ENCODE assay signal across 33 cellular contexts in the genomic region with DNA sequence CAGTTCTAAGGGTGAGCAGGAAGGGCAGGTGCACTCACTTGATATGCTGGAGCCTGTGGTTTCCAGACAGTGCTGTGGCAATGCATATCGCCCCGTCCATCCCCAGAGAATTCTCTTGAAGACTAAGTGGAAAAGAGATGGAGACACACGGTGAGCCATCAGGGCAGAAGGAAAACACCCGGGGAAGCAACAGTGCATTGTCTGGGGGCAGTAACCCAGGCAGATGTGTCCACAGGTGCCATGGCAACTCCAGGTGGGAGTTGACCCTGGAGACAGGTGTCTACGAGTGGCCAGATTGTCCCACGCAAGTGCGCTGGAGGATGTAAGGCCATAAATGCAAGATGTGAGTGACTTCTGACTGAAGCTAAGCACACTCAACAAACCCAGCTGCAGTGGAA. TPM values are rescaled to one million over a fixed set of nuclear protein-coding genes. Genes with fewer than 3 reads are reported as not detected.
DNase-seq lines count a peak whose midpoint lies in the region; ATAC-seq and FAIRE-seq lines count a peak whose summit lies in the region.
"Had no signal": no experiment of that assay in that cellular context is flagged by ENCODE, and none has a peak within 500 bp of the region (broad histone marks: within the 10 kb centered on the region; RNA-seq: fewer than 3 reads in every experiment).

No MANE protein-coding gene starts in this region.

- 75 to 93% (median 89%) methylated on average over 7 of the region's 7 CpGs for WGBS in small intestine, 3 donors

- no peak for FAIRE-seq in small intestine (lab: Jason Lieb, UNC)
- FAIRE-seq: A549, islet of Langerhans had no signal

- no peak for DNase-seq in activated T-cell treated with anti-CD3 and anti-CD28 coated beads, Interleukin-2, amount 50 U/mL, for 24 hours
- no peak for DNase-seq in activated T-cell treated with anti-CD3 and anti-CD28 coated beads, Interleukin-2, amount 50 U/mL, for 1 hour
- DNase-seq in NCI-H146 (lab: John Stamatoyannopoulos, UW) = peak; percentile 70
- DNase-seq in stimulated activated effector memory CD8-positive, alpha-beta T cell treated with anti-CD3 and anti-CD28 coated beads, Interleukin-12 subunit alpha, Interleukin-12 subunit beta, amount 100 ng/mL, for 72 hours (ENCODE audit: low spot score in 2 of 2) = no peak
- no peak for DNase-seq in small intestine
- no peak for DNase-seq in left ventricle myocardium superior
- no peak for DNase-seq in stimulated activated CD4-positive, alpha-beta T cell treated with anti-CD3 and anti-CD28 coated beads, Interleukin-2, amount 100 ng/mL, for 48 hours
- DNase-seq: activated CD4-positive, alpha-beta T cell treated with anti-CD3 and anti-CD28 coated beads for 4 hours; activated CD8-positive, alpha-beta T cell treated with anti-CD3 and anti-CD28 coated beads, Interleukin-2, amount 10 ng/mL, durations not matched to agents 7 days and 5 days; activated naive CD8-positive, alpha-beta T cell treated with anti-CD3 and anti-CD28 coated beads, Interleukin-2, amount 50 U/mL, for 24 hours; CD8-positive, alpha-beta memory T cell; esophagus squamous epithelium; foreskin keratinocyte; head of caudate nucleus; left ventricle myocardium inferior; NCI-H2029 treated with DMSO at 0.1 percent for 48 hours; posterior cingulate gyrus; RPMI8226; SJCRH30; stimulated activated naive CD8-positive, alpha-beta T cell treated with anti-CD3 and anti-CD28 coated beads, Interleukin-15, Interleukin-2, amounts not matched to agents 100 U/mL and 50 U/mL, for 24 hours; SW 1271; T-helper 9 cell; uterus had no signal

- intact Hi-C loops in left ventricle myocardium superior (cut with micrococcal nuclease) = no loop called here

- H3K27me3 Mint-ChIP-seq in activated T-cell treated with anti-CD3 and anti-CD28 coated beads, Interleukin-2, amount 50 U/mL, for 24 hours = no peaks in the 10 kb centered on the region
- no peaks in the 10 kb centered on the region for H3K27me3 Mint-ChIP-seq in activated T-helper 17 cell treated with anti-CD3 and anti-CD28 coated beads, Interleukin-2, amount 50 U/mL, for 72 hours
- H3K27me3 Mint-ChIP-seq: activated naive CD8-positive, alpha-beta T cell treated with anti-CD3 and anti-CD28 coated beads, Interleukin-2, amount 50 U/mL, for 24 hours; CD8-positive, alpha-beta memory T cell; dendritic cell treated with granulocyte-macrophage colony-stimulating factor and Interleukin-4, amounts not matched to agents 40 ng/mL and 50 ng/mL, for 4 days; IgD-negative memory B cell had no signal

- no peak overlapping the region for H3K4me3 ChIP-seq in small intestine (ENCODE audit: low read depth in 1 of 2, low read length in 2 of 2)
- H3K4me3 ChIP-seq: A549, esophagus squamous epithelium, left ventricle myocardium inferior, right atrium auricular region, SJCRH30, smooth muscle cell, uterus had no signal

- H3K27ac ChIP-seq in small intestine (ENCODE audit: low read depth in 1 of 2, low read length in 1 of 2) = no peak overlapping the region
- H3K27ac ChIP-seq: A549, esophagus squamous epithelium, foreskin keratinocyte, left ventricle myocardium inferior, neutrophil, right atrium auricular region, SJCRH30, uterus, VCaP had no signal

- ATAC-seq in activated T-helper 17 cell treated with anti-CD3 and anti-CD28 coated beads, Interleukin-2, amount 50 U/mL, for 72 hours (replicated peaks) = no peak
- ATAC-seq in stimulated activated effector memory CD8-positive, alpha-beta T cell treated with anti-CD3 and anti-CD28 coated beads, Interleukin-12 subunit alpha, Interleukin-12 subunit beta, amount 100 ng/mL, for 72 hours = no peak
- ATAC-seq in left ventricle myocardium superior = no peak
- ATAC-seq: activated CD8-positive, alpha-beta T cell treated with anti-CD3 and anti-CD28 coated beads, Interleukin-2, amount 10 ng/mL, durations not matched to agents 7 days and 5 days; activated naive CD8-positive, alpha-beta T cell treated with anti-CD3 and anti-CD28 coated beads, Interleukin-2, amount 50 U/mL, for 24 hours; foreskin keratinocyte; stimulated activated naive CD8-positive, alpha-beta T cell treated with anti-CD3 and anti-CD28 coated beads, Interleukin-15, Interleukin-2, amounts not matched to agents 100 U/mL and 50 U/mL, for 24 hours had no signal

- H3K36me3 Mint-ChIP-seq in activated T-cell treated with anti-CD3 and anti-CD28 coated beads, Interleukin-2, amount 50 U/mL, for 24 hours (ENCODE audit: low read depth) = peaks cover 71% of the 10 kb centered on the region
- H3K36me3 Mint-ChIP-seq in activated T-helper 17 cell treated with anti-CD3 and anti-CD28 coated beads, Interleukin-2, amount 50 U/mL, for 72 hours (ENCODE audit: low read depth) = peaks cover 69% of the 10 kb centered on the region
- peaks cover 57% of the 10 kb centered on the region for H3K36me3 Mint-ChIP-seq in stimulated activated effector memory CD8-positive, alpha-beta T cell treated with anti-CD3 and anti-CD28 coated beads, Interleukin-12 subunit alpha, Interleukin-12 subunit beta, amount 100 ng/mL, for 72 hours

- H3K4me3 Mint-ChIP-seq in activated T-cell treated with anti-CD3 and anti-CD28 coated beads, Interleukin-2, amount 50 U/mL, for 24 hours = no peak overlapping the region
- no peak overlapping the region for H3K4me3 Mint-ChIP-seq in activated T-helper 17 cell treated with anti-CD3 and anti-CD28 coated beads, Interleukin-2, amount 50 U/mL, for 72 hours
- H3K4me3 Mint-ChIP-seq in stimulated activated effector memory CD8-positive, alpha-beta T cell treated with anti-CD3 and anti-CD28 coated beads, Interleukin-12 subunit alpha, Interleukin-12 subunit beta, amount 100 ng/mL, for 72 hours = no peak overlapping the region
- H3K4me3 Mint-ChIP-seq: activated CD8-positive, alpha-beta T cell treated with anti-CD3 and anti-CD28 coated beads, Interleukin-2, amount 10 ng/mL, durations not matched to agents 7 days and 5 days; activated naive CD8-positive, alpha-beta T cell treated with anti-CD3 and anti-CD28 coated beads, Interleukin-2, amount 50 U/mL, for 24 hours; CD8-positive, alpha-beta memory T cell; dendritic cell treated with granulocyte-macrophage colony-stimulating factor and Interleukin-4, amounts not matched to agents 40 ng/mL and 50 ng/mL, for 4 days; IgD-negative memory B cell had no signal

- H3K9me3 ChIP-seq in small intestine (ENCODE audit: control insufficient read depth, low read depth) = no peaks in the 10 kb centered on the region
- H3K9me3 ChIP-seq: A549, esophagus squamous epithelium, left ventricle myocardium inferior, neutrophil, right atrium auricular region, SJCRH30, uterus had no signal

- no peaks in the 10 kb centered on the region for H3K27me3 ChIP-seq in small intestine (ENCODE audit: control insufficient read depth in 2 of 2, insufficient read depth in 2 of 2, low read length in 2 of 2)
- H3K27me3 ChIP-seq: esophagus squamous epithelium, foreskin keratinocyte, neutrophil, right atrium auricular region, SJCRH30, uterus had no signal

- H3K4me1 Mint-ChIP-seq in activated T-cell treated with anti-CD3 and anti-CD28 coated beads, Interleukin-2, amount 50 U/mL, for 24 hours (ENCODE audit: low read depth) = no peaks in the 10 kb centered on the region
- H3K4me1 Mint-ChIP-seq in activated T-helper 17 cell treated with anti-CD3 and anti-CD28 coated beads, Interleukin-2, amount 50 U/mL, for 72 hours = no peaks in the 10 kb centered on the region
- peaks cover 3% of the 10 kb centered on the region for H3K4me1 Mint-ChIP-seq in stimulated activated effector memory CD8-positive, alpha-beta T cell treated with anti-CD3 and anti-CD28 coated beads, Interleukin-12 subunit alpha, Interleukin-12 subunit beta, amount 100 ng/mL, for 72 hours
- H3K4me1 Mint-ChIP-seq: activated naive CD8-positive, alpha-beta T cell treated with anti-CD3 and anti-CD28 coated beads, Interleukin-2, amount 50 U/mL, for 24 hours had no signal

- no peaks in the 10 kb centered on the region for H3K9me3 Mint-ChIP-seq in activated T-cell treated with anti-CD3 and anti-CD28 coated beads, Interleukin-2, amount 50 U/mL, for 24 hours
- no peaks in the 10 kb centered on the region for H3K9me3 Mint-ChIP-seq in activated T-helper 17 cell treated with anti-CD3 and anti-CD28 coated beads, Interleukin-2, amount 50 U/mL, for 72 hours
- no peaks in the 10 kb centered on the region for H3K9me3 Mint-ChIP-seq in stimulated activated effector memory CD8-positive, alpha-beta T cell treated with anti-CD3 and anti-CD28 coated beads, Interleukin-12 subunit alpha, Interleukin-12 subunit beta, amount 100 ng/mL, for 72 hours
- H3K9me3 Mint-ChIP-seq: activated naive CD8-positive, alpha-beta T cell treated with anti-CD3 and anti-CD28 coated beads, Interleukin-2, amount 50 U/mL, for 24 hours; CD8-positive, alpha-beta memory T cell; dendritic cell treated with granulocyte-macrophage colony-stimulating factor and Interleukin-4, amounts not matched to agents 40 ng/mL and 50 ng/mL, for 4 days; IgD-negative memory B cell had no signal

- H3K36me3 ChIP-seq in small intestine (ENCODE audit: control insufficient read depth in 2 of 2, insufficient read depth in 2 of 2, low read length in 2 of 2) = no peaks in the 10 kb centered on the region
- H3K36me3 ChIP-seq: neutrophil, SJCRH30, uterus had no signal

- peak overlapping the region; percentile 68 for H3K27ac Mint-ChIP-seq in activated T-cell treated with anti-CD3 and anti-CD28 coated beads, Interleukin-2, amount 50 U/mL, for 24 hours
- peak overlapping the region; percentile 36 for H3K27ac Mint-ChIP-seq in activated T-helper 17 cell treated with anti-CD3 and anti-CD28 coated beads, Interleukin-2, amount 50 U/mL, for 72 hours
- H3K27ac Mint-ChIP-seq in stimulated activated effector memory CD8-positive, alpha-beta T cell treated with anti-CD3 and anti-CD28 coated beads, Interleukin-12 subunit alpha, Interleukin-12 subunit beta, amount 100 ng/mL, for 72 hours = peak overlapping the region; percentile 74
- H3K27ac Mint-ChIP-seq: activated CD8-positive, alpha-beta T cell treated with anti-CD3 and anti-CD28 coated beads, Interleukin-2, amount 10 ng/mL, durations not matched to agents 7 days and 5 days; activated naive CD8-positive, alpha-beta T cell treated with anti-CD3 and anti-CD28 coated beads, Interleukin-2, amount 50 U/mL, for 24 hours; dendritic cell treated with granulocyte-macrophage colony-stimulating factor and Interleukin-4, amounts not matched to agents 40 ng/mL and 50 ng/mL, for 4 days; IgD-negative memory B cell had no signal

- no peaks in the 10 kb centered on the region for H3K4me1 ChIP-seq in small intestine (ENCODE audit: control insufficient read depth in 2 of 2, insufficient read depth in 1 of 2, low read depth in 1 of 2, low read length in 1 of 2)
- H3K4me1 ChIP-seq: A549, foreskin keratinocyte, SJCRH30, uterus had no signal

RNA-seq across cellular contexts. Expression of a gene that starts 35.1 kb away (rescaled TPM):
- total RNA-seq in activated T-helper 17 cell treated with anti-CD3 and anti-CD28 coated beads, Interleukin-2, amount 50 U/mL, for 72 hours = 10 to 100 TPM; 36.8 to 49.1 TPM
- polyA plus RNA-seq in small intestine = 1 to 10 TPM in 1 of 3 donors, under 1 TPM in 2; 0.67 to 1.1 (median 0.82) TPM
- 1.1 TPM for total RNA-seq in left ventricle myocardium superior
- total RNA-seq: foreskin keratinocyte, smooth muscle cell had no signal
- polyA plus RNA-seq: foreskin keratinocyte had no signal

RNA-seq across cellular contexts. Expression of a gene that starts 41.3 kb away (rescaled TPM):
- total RNA-seq in activated T-helper 17 cell treated with anti-CD3 and anti-CD28 coated beads, Interleukin-2, amount 50 U/mL, for 72 hours = 10 to 100 TPM; 14.9 to 15.7 TPM
- polyA plus RNA-seq in small intestine = 10 to 100 TPM in 1 of 3 donors, 1 to 10 TPM in 2; 3.6 to 10.6 (median 4.6) TPM
- 13.1 TPM for total RNA-seq in left ventricle myocardium superior

RNA-seq across cellular contexts. Expression of a gene that starts 46.9 kb away (rescaled TPM):
- not detected for total RNA-seq in activated T-helper 17 cell treated with anti-CD3 and anti-CD28 coated beads, Interleukin-2, amount 50 U/mL, for 72 hours
- polyA plus RNA-seq in small intestine = not detected
- total RNA-seq in left ventricle myocardium superior = not detected
- total RNA-seq: activated CD8-positive, alpha-beta T cell treated with anti-CD3 and anti-CD28 coated beads, Interleukin-2, amount 10 ng/mL, durations not matched to agents 7 days and 5 days; CD8-positive, alpha-beta memory T cell; esophagus squamous epithelium; foreskin keratinocyte; left ventricle myocardium inferior; right atrium auricular region; SJCRH30; smooth muscle cell; temporal lobe; uterus had no signal
- polyA plus RNA-seq: A549; CD8-positive, alpha-beta memory T cell; foreskin keratinocyte; IgD-negative memory B cell; smooth muscle cell had no signal

Comparison
In these comparisons a context has a peak if more than half of its experiments do, and no peak if none do; other contexts are left out.
1. RNA of a gene that starts 35.1 kb away (total RNA-seq): 36.8 to 49.1 TPM in activated T-helper 17 cell treated with anti-CD3 and anti-CD28 coated beads, Interleukin-2, amount 50 U/mL, for 72 hours; 1.1 TPM in left ventricle myocardium superior (single experiment); every median in the first group is over 10 times any median in the second.
2. Peak in every context shown above with its lines, with median percentiles within 50 percentile points of each other: H3K27ac Mint-ChIP-seq.